ENCODE assay signal across 11 cellular contexts in the genomic region with DNA sequence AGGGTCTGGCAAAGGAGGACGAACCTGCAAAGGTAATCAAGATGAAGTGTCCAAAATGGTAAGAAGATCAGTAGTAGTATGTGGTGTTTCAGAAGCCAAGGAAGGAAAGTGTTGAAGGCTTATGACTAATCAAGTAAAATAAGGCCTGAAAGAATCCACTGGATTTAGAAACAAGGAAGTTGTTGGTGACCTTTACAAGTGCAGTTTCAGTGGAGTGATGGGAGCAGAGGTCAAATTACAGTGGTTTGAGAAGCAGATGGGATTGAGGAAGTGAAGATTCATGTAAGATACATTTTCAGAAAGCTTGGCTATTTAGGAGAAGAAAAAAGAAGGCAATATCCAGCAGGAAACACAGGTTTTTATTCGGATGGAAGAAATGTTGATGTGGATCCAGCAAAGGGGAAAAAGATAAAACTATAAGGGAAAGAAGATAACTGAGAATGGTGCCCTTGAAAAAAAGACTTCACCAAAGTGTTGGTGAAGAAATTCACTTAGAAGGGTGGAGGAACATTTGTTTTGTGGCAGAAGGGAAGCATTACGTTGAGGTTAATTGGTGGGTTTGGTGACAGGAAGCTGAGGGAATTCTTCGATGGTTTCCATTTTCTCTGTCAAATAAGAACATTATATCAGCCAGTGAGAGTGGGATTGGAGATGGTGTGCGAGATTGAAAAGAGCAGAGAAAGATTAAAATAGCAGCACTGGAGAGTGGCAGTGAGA. TPM values are rescaled to one million over a fixed set of nuclear protein-coding genes. Genes with fewer than 3 reads are reported as not detected.
DNase-seq lines count a peak whose midpoint lies in the region; ATAC-seq and TF ChIP-seq lines count a peak whose summit lies in the region.
"Had no signal": no experiment of that assay in that cellular context is flagged by ENCODE, and none has a peak within 500 bp of the region (broad histone marks: within the 10 kb centered on the region; RNA-seq: fewer than 3 reads in every experiment).

No MANE protein-coding gene starts in this region.

- H3K4me1 Mint-ChIP-seq in CD8-positive, alpha-beta T cell (ENCODE audit: low read depth): peaks cover 25% of the 10 kb centered on the region

- H3K27me3 ChIP-seq in colonic mucosa: no peaks in the 10 kb centered on the region
- H3K27me3 ChIP-seq in psoas muscle (ENCODE audit: insufficient read depth in 3 of 3, low read length in 2 of 3): no peaks in the 10 kb centered on the region
- H3K27me3 ChIP-seq in CD8-positive, alpha-beta T cell (ENCODE audit: insufficient read depth, low read length): no peaks in the 10 kb centered on the region

- peaks cover 8% of the 10 kb centered on the region for H3K36me3 Mint-ChIP-seq in CD8-positive, alpha-beta T cell
- H3K36me3 Mint-ChIP-seq: activated CD4-positive, alpha-beta memory T cell treated with anti-CD3 and anti-CD28 coated beads for 36 hours had no signal

- TF ChIP-seq CTCF in colonic mucosa (IDR thresholded peaks at IDR 0.05) (no peak), psoas muscle (IDR thresholded peaks at IDR 0.05) (no peak)
- TF ChIP-seq CTCF in CD8-positive, alpha-beta T cell (IDR thresholded peaks at IDR 0.05): no peak

- H3K27ac ChIP-seq in colonic mucosa (peak overlapping the region; percentile 92), psoas muscle (peak overlapping the region; percentile 10)
- no peak overlapping the region for H3K27ac ChIP-seq in CD8-positive, alpha-beta T cell (ENCODE audit: low read depth, low read length)

- no peak for ATAC-seq in psoas muscle
- ATAC-seq in CD8-positive, alpha-beta T cell: no peak

- H3K27me3 Mint-ChIP-seq in CD8-positive, alpha-beta T cell (ENCODE audit: low read depth): no peaks in the 10 kb centered on the region
- H3K27me3 Mint-ChIP-seq: activated CD4-positive, alpha-beta memory T cell treated with anti-CD3 and anti-CD28 coated beads for 36 hours had no signal

- no peak overlapping the region for H3K27ac Mint-ChIP-seq in CD8-positive, alpha-beta T cell
- H3K27ac Mint-ChIP-seq: activated CD4-positive, alpha-beta memory T cell treated with anti-CD3 and anti-CD28 coated beads for 36 hours; mesothelial cell of epicardium had no signal

- DNase-seq in ELR (ENCODE audit: low read depth) (peak; percentile 73), MV-4-11 (lab: John Stamatoyannopoulos, UW) (peak; percentile 99), colonic mucosa (peak; percentile 45), psoas muscle (no peak), ureter (ENCODE audit: low spot score) (no peak), NCI-H1417 (lab: John Stamatoyannopoulos, UW) (no peak), DMS79 (lab: John Stamatoyannopoulos, UW) (no peak)
- no peak for DNase-seq in CD8-positive, alpha-beta T cell
- DNase-seq: activated CD4-positive, alpha-beta memory T cell treated with anti-CD3 and anti-CD28 coated beads for 36 hours; cortex of kidney had no signal

- WGBS in psoas muscle, 3 donors: 66 to 72% (median 70%) methylated on average over 5 of the region's 5 CpGs

- H3K4me1 ChIP-seq in colonic mucosa (peaks cover 14% of the 10 kb centered on the region), psoas muscle (peaks cover 27% of the 10 kb centered on the region)
- H3K4me1 ChIP-seq in CD8-positive, alpha-beta T cell (ENCODE audit: insufficient read depth, low read length): peaks cover 12% of the 10 kb centered on the region

- H3K4me3 Mint-ChIP-seq in CD8-positive, alpha-beta T cell: no peak overlapping the region
- H3K4me3 Mint-ChIP-seq: activated CD4-positive, alpha-beta memory T cell treated with anti-CD3 and anti-CD28 coated beads for 36 hours; mesothelial cell of epicardium had no signal

- no peaks in the 10 kb centered on the region for H3K9me3 Mint-ChIP-seq in CD8-positive, alpha-beta T cell
- H3K9me3 Mint-ChIP-seq: activated CD4-positive, alpha-beta memory T cell treated with anti-CD3 and anti-CD28 coated beads for 36 hours; mesothelial cell of epicardium had no signal

- H3K36me3 ChIP-seq in colonic mucosa: no peaks in the 10 kb centered on the region
- no peaks in the 10 kb centered on the region for H3K36me3 ChIP-seq in psoas muscle (ENCODE audit: insufficient read depth in 1 of 2, low read depth in 1 of 2)
- H3K36me3 ChIP-seq in CD8-positive, alpha-beta T cell (ENCODE audit: insufficient read depth, low read length): no peaks in the 10 kb centered on the region

- H3K4me3 ChIP-seq in colonic mucosa (no peak overlapping the region), psoas muscle (no peak overlapping the region)
- H3K4me3 ChIP-seq in CD8-positive, alpha-beta T cell (ENCODE audit: low read depth, low read length): no peak overlapping the region

- CTCF ChIA-PET in CD8-positive, alpha-beta T cell (lab: Charles Lee): interaction anchor here (1.1 to 6.9 kb wide), 3 partner anchors 19 to 37 kb away, joined by 3 to 43 read pairs (median 3); no protein-coding TSS in a partner anchor

- peak overlapping the region in 1 of 2 donors; percentile 42 for H3K9ac ChIP-seq in colonic mucosa (ENCODE audit: low read depth in 2 of 2, low read length in 2 of 2)

- intact Hi-C loops in colonic mucosa (cut with DNase I): no loop called here
- intact Hi-C loops in psoas muscle (cut with DNase I): no loop called here
- intact Hi-C loops in CD8-positive, alpha-beta T cell (cut with DNase I, micrococcal nuclease): loop anchor here in 1 of 2 experiments (10.0 kb wide), 1 partner anchor 702 kb away; a partner anchor contains a TSS

- POLR2A ChIA-PET in CD8-positive, alpha-beta T cell (lab: Charles Lee): interaction anchor here (0.6 to 4.8 kb wide), 3 partner anchors 9 to 197 kb away, joined by 3 to 35 read pairs (median 4); no protein-coding TSS in a partner anchor

- H3K9me3 ChIP-seq in colonic mucosa (no peaks in the 10 kb centered on the region), psoas muscle (no peaks in the 10 kb centered on the region)
- no peaks in the 10 kb centered on the region for H3K9me3 ChIP-seq in CD8-positive, alpha-beta T cell (ENCODE audit: low read length)

RNA-seq across cellular contexts. Expression of a gene that starts 2.1 kb away (rescaled TPM):
- total RNA-seq in colonic mucosa (1 to 10 TPM; 1.3 to 5.1 TPM), psoas muscle (under 1 TPM in 3 of 4 donors, not detected in 1; 0.59 to 0.82 (median 0.64) TPM), ureter (3.0 TPM)
- polyA plus RNA-seq in psoas muscle: under 1 TPM; 0.08 to 0.74 (median 0.26) TPM
- 100 to 1,000 TPM; 117 to 128 TPM for total RNA-seq in CD8-positive, alpha-beta T cell

RNA-seq across cellular contexts. Expression of a gene that starts 2.4 kb away (rescaled TPM):
- total RNA-seq in colonic mucosa: 10 to 100 TPM; 26.4 to 29.6 TPM
- total RNA-seq in psoas muscle: 1 to 10 TPM; 3.9 to 7.7 (median 6.3) TPM
- polyA plus RNA-seq in psoas muscle: 1 to 10 TPM; 2.4 to 6.2 (median 4.2) TPM
- 20.5 TPM for total RNA-seq in ureter
- 1 to 10 TPM in 1 of 2 experiments, not detected in 1; 1.2 TPM for total RNA-seq in CD8-positive, alpha-beta T cell

RNA-seq across cellular contexts. Expression of a gene that starts 54.3 kb away (rescaled TPM):
- total RNA-seq in colonic mucosa: not detected
- total RNA-seq in psoas muscle: not detected
- polyA plus RNA-seq in psoas muscle: not detected
- total RNA-seq in ureter: not detected
- total RNA-seq in CD8-positive, alpha-beta T cell: not detected
- total RNA-seq: activated CD4-positive, alpha-beta memory T cell treated with anti-CD3 and anti-CD28 coated beads for 36 hours; mesothelial cell of epicardium had no signal

Comparison
In these comparisons a context has a peak if more than half of its experiments do, and no peak if none do; other contexts are left out.
1. DNase-seq: peak in ELR (single experiment), MV-4-11 (single experiment) and colonic mucosa (single experiment); none in psoas muscle (0 of 2), ureter (single experiment), NCI-H1417 (0 of 3), CD8-positive, alpha-beta T cell (0 of 7) and DMS79 (single experiment).
2. RNA of a gene that starts 2.1 kb away (total RNA-seq): 117 to 128 TPM in CD8-positive, alpha-beta T cell; 1.3 to 5.1 TPM in colonic mucosa, 3.0 TPM in ureter (single experiment) and 0.59 to 0.82 TPM in psoas muscle; every median in the first group is over 10 times any median in the second.